Comparison of ENCODE assay signal across 20 cellular contexts in the genomic region with DNA sequence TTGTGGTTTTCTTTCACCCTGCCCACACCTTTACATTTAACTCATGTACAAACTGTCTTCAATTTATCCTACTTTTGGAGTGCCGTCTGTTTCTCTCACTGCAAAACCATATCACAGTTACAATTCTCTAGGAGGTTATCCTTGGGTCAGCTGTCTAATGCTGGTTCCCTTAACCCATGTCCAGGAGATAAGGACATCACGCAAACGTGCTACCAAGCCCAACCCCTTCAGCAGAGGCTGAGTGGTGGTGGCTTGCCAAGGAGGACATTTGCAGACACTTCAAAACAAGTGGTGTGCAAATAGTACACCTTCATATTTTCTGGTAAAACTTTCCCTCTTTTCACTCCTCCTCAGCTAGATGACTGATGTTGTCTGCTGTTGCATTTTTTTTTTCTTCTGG.
"Had no signal": no experiment of that assay in that cellular context is flagged by ENCODE, and none has a peak within 500 bp of the region (broad histone marks: within the 10 kb centered on the region; RNA-seq: fewer than 3 reads in every experiment).

No MANE protein-coding gene starts in this region.

- H3K36me3 Mint-ChIP-seq: memory B cell, mesothelial cell of epicardium, natural killer cell, type B pancreatic cell had no signal

- H3K27me3 ChIP-seq: esophagus muscularis mucosa, gastrocnemius medialis, suprapubic skin, thyroid gland, uterus had no signal

- H3K4me3 ChIP-seq: esophagus muscularis mucosa, gastrocnemius medialis, left ventricle myocardium inferior, lower lobe of right lung, suprapubic skin, thyroid gland, uterus had no signal

- H3K27ac Mint-ChIP-seq: memory B cell, mesothelial cell of epicardium, natural killer cell, type B pancreatic cell had no signal

- H3K27ac ChIP-seq: epithelial cell of prostate, esophagus muscularis mucosa, gastrocnemius medialis, left ventricle myocardium inferior, lower lobe of right lung, suprapubic skin, thyroid gland, uterus had no signal

- H3K9me3 ChIP-seq: esophagus muscularis mucosa, gastrocnemius medialis, left ventricle myocardium inferior, lower lobe of right lung, suprapubic skin, thyroid gland, uterus had no signal

- H3K27me3 Mint-ChIP-seq: memory B cell had no signal

- H3K4me3 Mint-ChIP-seq: memory B cell, mesothelial cell of epicardium, natural killer cell, neural crest cell, type B pancreatic cell had no signal

- H3K36me3 ChIP-seq: esophagus muscularis mucosa, gastrocnemius medialis, left ventricle myocardium inferior, lower lobe of right lung, suprapubic skin, thyroid gland, uterus had no signal

- ATAC-seq: gastrocnemius medialis; natural killer cell; right cardiac atrium; stimulated activated naive CD8-positive, alpha-beta T cell treated with anti-CD3 and anti-CD28 coated beads, Interleukin-15, Interleukin-2, amounts not matched to agents 100 U/mL and 50 U/mL, for 24 hours had no signal

- H3K4me1 ChIP-seq: esophagus muscularis mucosa, gastrocnemius medialis, left ventricle myocardium inferior, lower lobe of right lung, suprapubic skin, thyroid gland, uterus had no signal

- H3K9me3 Mint-ChIP-seq: mesothelial cell of epicardium, neural crest cell, type B pancreatic cell had no signal

- H3K4me1 Mint-ChIP-seq: memory B cell, natural killer cell had no signal

- DNase-seq: effector memory CD4-positive, alpha-beta T cell; gastrocnemius medialis; glutamatergic neuron; islet precursor cell; left ventricle myocardium inferior; lower lobe of right lung; natural killer cell; right cardiac atrium; small intestine; stimulated activated CD4-positive, alpha-beta T cell treated with anti-CD3 and anti-CD28 coated beads, Interleukin-12 subunit alpha, Interleukin-12 subunit beta, amount 100 ng/mL, for 4 hours; stimulated activated naive CD8-positive, alpha-beta T cell treated with anti-CD3 and anti-CD28 coated beads, Interleukin-15, Interleukin-2, amounts not matched to agents 100 U/mL and 50 U/mL, for 24 hours; uterus had no signal
